9 cellular contexts compared by ENCODE assay signal in the genomic region with DNA sequence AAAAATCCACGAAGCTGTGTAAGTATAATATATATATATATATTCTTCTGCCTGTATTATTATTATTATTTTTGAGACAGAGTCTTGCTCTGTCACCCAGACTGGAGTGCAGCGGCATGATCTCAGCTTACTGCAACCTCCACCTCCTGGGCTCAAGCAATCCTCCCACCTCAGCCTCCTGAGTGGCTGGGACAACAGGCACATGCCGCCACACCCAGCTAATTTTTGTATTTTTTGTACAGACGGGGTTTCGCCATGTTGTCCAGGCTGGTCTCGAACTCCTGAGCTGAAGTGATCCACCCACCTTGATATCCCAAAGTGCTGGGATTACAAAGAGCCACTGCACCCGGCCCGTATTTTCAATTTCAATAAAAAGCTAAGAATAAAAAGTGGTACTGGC. TPM values are rescaled to one million over a fixed set of nuclear protein-coding genes. Genes with fewer than 3 reads are reported as not detected.
A peak's percentile ranks its signal among the peaks of the same experiment; 100 is the strongest.
DNase-seq lines count a peak whose midpoint lies in the region; ATAC-seq and TF ChIP-seq lines count a peak whose summit lies in the region.
"Not testable (repeated sequence)": the region's sequence is repeated elsewhere in the genome, so short reads cannot be mapped to it uniquely, and the experiment has no call there.
"Had no signal": no experiment of that assay in that cellular context is flagged by ENCODE, and none has a peak within 500 bp of the region (broad histone marks: within the 10 kb centered on the region; RNA-seq: fewer than 3 reads in every experiment).

No MANE protein-coding gene starts in this region.

- H3K27ac ChIP-seq in HCT116 (ENCODE audit: low read depth, low read length) (peak overlapping the region; percentile 95), SK-N-MC (0 out of 2 replicates have a peak overlapping the region, but pooled peaks have one; percentile 50), right atrium auricular region (peak overlapping the region; percentile 99 to 100)

- peaks cover 14% of the 10 kb centered on the region; the same call in 1 of the 2 replicates for H4K20me1 ChIP-seq in HCT116 (ENCODE audit: insufficient read depth)

- peak overlapping the region; percentile 95 for H3K4me3 ChIP-seq in AG04449 (ENCODE audit: low read depth, low read length)
- H3K4me3 ChIP-seq in HCT116 (replicated peaks in 1 of 2; ENCODE audit: low read depth in 1 of 2, low read length in 2 of 2): not testable (repeated sequence)
- H3K4me3 ChIP-seq in SK-N-MC: peak overlapping the region; percentile 93
- peak overlapping the region; percentile 76 to 79 for H3K4me3 ChIP-seq in right atrium auricular region

- RAD21 ChIA-PET in HCT116 (lab: Charles Lee; ENCODE audit: low non-redundant PET in 1 of 2, low total read pairs in 2 of 2, uncharacterized antibody in 2 of 2, unreplicated experiment in 2 of 2): not testable (repeated sequence)

- H3K79me2 ChIP-seq in HCT116 (ENCODE audit: insufficient read depth, low read length): peaks cover 76% of the 10 kb centered on the region

- H3K9me3 Mint-ChIP-seq in activated naive CD4-positive, alpha-beta T cell treated with anti-CD3 and anti-CD28 coated beads, Interleukin-2, amount 50 U/mL, for 72 hours; dendritic cell treated with granulocyte-macrophage colony-stimulating factor and Interleukin-4, amounts not matched to agents 40 ng/mL and 50 ng/mL, for 4 days; natural killer cell; stimulated activated effector memory CD8-positive, alpha-beta T cell treated with anti-CD3 and anti-CD28 coated beads, Interleukin-12 subunit alpha, Interleukin-12 subunit beta, amount 100 ng/mL, for 72 hours: not testable (repeated sequence)

- H3K9ac ChIP-seq in HCT116 (ENCODE audit: low read length): peak overlapping the region; percentile 85; the same call in 1 of the 2 replicates
- peak overlapping the region; percentile 83 for H3K9ac ChIP-seq in SK-N-MC (ENCODE audit: insufficient read length)

- peaks cover 20 to 45% of the 10 kb centered on the region in 2 experiments; a peak in 3 of 4 replicates for H3K36me3 ChIP-seq in HCT116 (ENCODE audit: control insufficient read depth in 1 of 2, insufficient read depth in 2 of 2, low read length in 2 of 2)
- H3K36me3 ChIP-seq in SK-N-MC (ENCODE audit: insufficient read depth, low read length): peaks cover 30% of the 10 kb centered on the region; the same call in 1 of the 2 replicates
- H3K36me3 ChIP-seq in right atrium auricular region: peaks cover 42% of the 10 kb centered on the region

- TF ChIP-seq CTCF in AG04449 (IDR thresholded peaks at IDR 0.05; ENCODE audit: insufficient read depth, low read length, missing control alignments); HCT116 (IDR thresholded peaks at IDR 0.05 in 2 of 3, conservative IDR thresholded peaks at IDR 0.05 in 1 of 3; ENCODE audit: borderline replicate concordance in 1 of 3, insufficient read depth in 1 of 3, low read depth in 2 of 3, low read length in 2 of 3); right atrium auricular region (IDR thresholded peaks at IDR 0.05); natural killer cell (IDR thresholded peaks at IDR 0.05): not testable (repeated sequence)

- CTCF ChIA-PET in AG04449 (lab: Yijun Ruan, JAX): interaction anchor here (1.1 to 3.5 kb wide), 8 partner anchors 11 to 114 kb away, joined by 3 to 12 read pairs (median 5); a partner anchor contains a TSS
- CTCF ChIA-PET in HCT116 (lab: Charles Lee): not testable (repeated sequence)

- not testable (repeated sequence) for H3K27me3 Mint-ChIP-seq in dendritic cell treated with granulocyte-macrophage colony-stimulating factor and Interleukin-4, amounts not matched to agents 40 ng/mL and 50 ng/mL, for 4 days; natural killer cell (ENCODE audit: low read depth in 2 of 2)

- POLR2A ChIA-PET in AG04449 (lab: Yijun Ruan, JAX) (interaction anchor here (1.0 to 1.1 kb wide), 2 partner anchors 10 to 20 kb away, joined by 3 to 4 read pairs; a partner anchor contains a TSS), HCT116 (lab: Charles Lee) (interaction anchor here (1.0 kb wide), 1 partner anchor 20 kb away, joined by 3 read pairs; a partner anchor contains a TSS)

- not testable (repeated sequence) for BruUV-seq in HCT116 (replicated peaks; lab: Mats Ljungman, UMichigan)

- intact Hi-C loops in HCT116 (cut with micrococcal nuclease): not testable (repeated sequence)
- intact Hi-C loops in dendritic cell treated with granulocyte-macrophage colony-stimulating factor and Interleukin-4, amounts not matched to agents 40 ng/mL and 50 ng/mL, for 4 days (cut with micrococcal nuclease): loop anchor here (5.0 kb wide), 1 partner anchor 48 kb away; a partner anchor contains a TSS
- intact Hi-C loops in natural killer cell (cut with micrococcal nuclease): loop anchor here (5.0 kb wide), 2 partner anchors 187 to 573 kb away; a partner anchor contains a TSS

- peaks cover 22 to 33% of the 10 kb centered on the region in 2 experiments for H3K4me1 ChIP-seq in HCT116 (ENCODE audit: control insufficient read depth in 1 of 2, insufficient read depth in 2 of 2, low read length in 2 of 2)
- H3K4me1 ChIP-seq in right atrium auricular region: peaks cover 0 to 71% of the 10 kb centered on the region in 2 donors

- TF ChIP-seq RAD21 in HCT116 (IDR thresholded peaks at IDR 0.05; ENCODE audit: low read depth): not testable (repeated sequence)

- not testable (repeated sequence) for ATAC-seq in HCT116; activated naive CD4-positive, alpha-beta T cell treated with anti-CD3 and anti-CD28 coated beads, Interleukin-2, amount 50 U/mL, for 72 hours; natural killer cell; stimulated activated effector memory CD8-positive, alpha-beta T cell treated with anti-CD3 and anti-CD28 coated beads, Interleukin-12 subunit alpha, Interleukin-12 subunit beta, amount 100 ng/mL, for 72 hours

- H3K36me3 Mint-ChIP-seq in activated naive CD4-positive, alpha-beta T cell treated with anti-CD3 and anti-CD28 coated beads, Interleukin-2, amount 50 U/mL, for 72 hours: peaks cover 24 to 32% of the 10 kb centered on the region in 2 donors
- H3K36me3 Mint-ChIP-seq in dendritic cell treated with granulocyte-macrophage colony-stimulating factor and Interleukin-4, amounts not matched to agents 40 ng/mL and 50 ng/mL, for 4 days (ENCODE audit: low read depth): peaks cover 70% of the 10 kb centered on the region
- not testable (repeated sequence) for H3K36me3 Mint-ChIP-seq in natural killer cell
- H3K36me3 Mint-ChIP-seq in stimulated activated effector memory CD8-positive, alpha-beta T cell treated with anti-CD3 and anti-CD28 coated beads, Interleukin-12 subunit alpha, Interleukin-12 subunit beta, amount 100 ng/mL, for 72 hours: peaks cover 72% of the 10 kb centered on the region

- not testable (repeated sequence) for H2AFZ ChIP-seq in HCT116 (ENCODE audit: low read depth, low read length, poor library complexity, severe bottlenecking)

- not testable (repeated sequence) for DNase-seq in AG04449 (ENCODE audit: low read depth, low spot score); HCT116 (ENCODE audit: low read depth, low spot score); SK-N-MC (ENCODE audit: low read depth, low spot score); activated naive CD4-positive, alpha-beta T cell treated with anti-CD3 and anti-CD28 coated beads, Interleukin-2, amount 50 U/mL, for 72 hours (ENCODE audit: low spot score in 2 of 2); right atrium auricular region (ENCODE audit: low spot score); natural killer cell; stimulated activated effector memory CD8-positive, alpha-beta T cell treated with anti-CD3 and anti-CD28 coated beads, Interleukin-12 subunit alpha, Interleukin-12 subunit beta, amount 100 ng/mL, for 72 hours (ENCODE audit: low spot score in 2 of 2)

- H3K4me2 ChIP-seq in HCT116 (ENCODE audit: low read length): peak overlapping the region; percentile 86

- H3K9me2 ChIP-seq in HCT116 (ENCODE audit: insufficient read depth): not testable (repeated sequence)

- not testable (repeated sequence) for H3K9me3 ChIP-seq in HCT116 (ENCODE audit: control insufficient read depth in 1 of 2, insufficient read depth in 1 of 2, low read depth in 1 of 2, low read length in 2 of 2); SK-N-MC (ENCODE audit: low read depth, low read length); right atrium auricular region

- H3K4me1 Mint-ChIP-seq in dendritic cell treated with granulocyte-macrophage colony-stimulating factor and Interleukin-4, amounts not matched to agents 40 ng/mL and 50 ng/mL, for 4 days (ENCODE audit: low read depth): peaks cover 67% of the 10 kb centered on the region
- peaks cover 50 to 52% of the 10 kb centered on the region in 2 donors for H3K4me1 Mint-ChIP-seq in natural killer cell
- H3K4me1 Mint-ChIP-seq in stimulated activated effector memory CD8-positive, alpha-beta T cell treated with anti-CD3 and anti-CD28 coated beads, Interleukin-12 subunit alpha, Interleukin-12 subunit beta, amount 100 ng/mL, for 72 hours: peaks cover 32% of the 10 kb centered on the region

- peak overlapping the region; percentile 92 for H3K4me3 Mint-ChIP-seq in dendritic cell treated with granulocyte-macrophage colony-stimulating factor and Interleukin-4, amounts not matched to agents 40 ng/mL and 50 ng/mL, for 4 days
- peak overlapping the region; percentile 98 for H3K4me3 Mint-ChIP-seq in natural killer cell
- H3K4me3 Mint-ChIP-seq in stimulated activated effector memory CD8-positive, alpha-beta T cell treated with anti-CD3 and anti-CD28 coated beads, Interleukin-12 subunit alpha, Interleukin-12 subunit beta, amount 100 ng/mL, for 72 hours: peak overlapping the region; percentile 95

- H3K27ac Mint-ChIP-seq in activated naive CD4-positive, alpha-beta T cell treated with anti-CD3 and anti-CD28 coated beads, Interleukin-2, amount 50 U/mL, for 72 hours: peak overlapping the region; percentile 89 to 97
- peak overlapping the region; percentile 98 for H3K27ac Mint-ChIP-seq in dendritic cell treated with granulocyte-macrophage colony-stimulating factor and Interleukin-4, amounts not matched to agents 40 ng/mL and 50 ng/mL, for 4 days
- peak overlapping the region; percentile 93 to 99 for H3K27ac Mint-ChIP-seq in natural killer cell
- H3K27ac Mint-ChIP-seq in stimulated activated effector memory CD8-positive, alpha-beta T cell treated with anti-CD3 and anti-CD28 coated beads, Interleukin-12 subunit alpha, Interleukin-12 subunit beta, amount 100 ng/mL, for 72 hours: peak overlapping the region; percentile 98

- TF ChIP-seq POLR2A in HCT116 (IDR thresholded peaks at IDR 0.05; ENCODE audit: borderline replicate concordance, extremely low read depth, insufficient read depth, insufficient read length): not testable (repeated sequence)

- not testable (repeated sequence) for H3K27me3 ChIP-seq in HCT116 (ENCODE audit: insufficient read depth, low read length); right atrium auricular region

RNA-seq across cellular contexts. Expression of a gene that starts 2.7 kb away (rescaled TPM):
- total RNA-seq in HCT116 (2021; ENCODE audit: unreplicated experiment) (27.5 TPM), right atrium auricular region (10 to 100 TPM; 61.6 to 83.0 TPM), natural killer cell (10 to 100 TPM; 23.5 to 37.8 (median 28.9) TPM)
- polyA plus RNA-seq in HCT116 (2012): 15.5 and 32.6 TPM in 2 replicates
- total RNA-seq in activated naive CD4-positive, alpha-beta T cell treated with anti-CD3 and anti-CD28 coated beads, Interleukin-2, amount 50 U/mL, for 72 hours: 10 to 100 TPM; 22.9 to 38.9 TPM

RNA-seq across cellular contexts. Expression of a gene that starts 13.5 kb away (rescaled TPM):
- 25.8 TPM for total RNA-seq in HCT116 (2021; ENCODE audit: unreplicated experiment)
- polyA plus RNA-seq in HCT116 (2012): 10.6 and 13.7 TPM in 2 replicates
- 10 to 100 TPM; 15.5 to 33.4 TPM for total RNA-seq in activated naive CD4-positive, alpha-beta T cell treated with anti-CD3 and anti-CD28 coated beads, Interleukin-2, amount 50 U/mL, for 72 hours
- total RNA-seq in right atrium auricular region: 1 to 10 TPM; 5.0 to 8.1 TPM
- 10 to 100 TPM in 2 of 3 donors, 1 to 10 TPM in 1; 7.3 to 14.2 (median 10.9) TPM for total RNA-seq in natural killer cell

RNA-seq across cellular contexts. Expression of a gene that starts 20.2 kb away (rescaled TPM):
- 41.9 TPM for total RNA-seq in HCT116 (2021; ENCODE audit: unreplicated experiment)
- polyA plus RNA-seq in HCT116 (2012): 40.3 and 43.8 TPM in 2 replicates
- 10 to 100 TPM; 22.8 to 25.8 TPM for total RNA-seq in activated naive CD4-positive, alpha-beta T cell treated with anti-CD3 and anti-CD28 coated beads, Interleukin-2, amount 50 U/mL, for 72 hours
- 1 to 10 TPM; 4.0 to 9.0 TPM for total RNA-seq in right atrium auricular region
- 10 to 100 TPM; 45.6 to 56.4 (median 54.0) TPM for total RNA-seq in natural killer cell

RNA-seq across cellular contexts. Expression of a gene that starts 24.7 kb away (rescaled TPM):
- total RNA-seq in HCT116 (2021; ENCODE audit: unreplicated experiment): 23.1 TPM
- polyA plus RNA-seq in HCT116 (2012): 26.1 and 26.2 TPM in 2 replicates
- total RNA-seq in activated naive CD4-positive, alpha-beta T cell treated with anti-CD3 and anti-CD28 coated beads, Interleukin-2, amount 50 U/mL, for 72 hours: 10 to 100 TPM; 20.2 to 52.6 TPM
- 10 to 100 TPM; 14.6 to 21.4 TPM for total RNA-seq in right atrium auricular region
- 10 to 100 TPM; 11.7 to 23.4 (median 23.1) TPM for total RNA-seq in natural killer cell

RNA-seq across cellular contexts. Expression of a gene that starts 44.9 kb away (rescaled TPM):
- total RNA-seq in HCT116 (2021; ENCODE audit: unreplicated experiment) (not detected), right atrium auricular region (not detected), natural killer cell (not detected)
- 0.10 and 0.12 TPM in 2 replicates for polyA plus RNA-seq in HCT116 (2012)
- total RNA-seq in activated naive CD4-positive, alpha-beta T cell treated with anti-CD3 and anti-CD28 coated beads, Interleukin-2, amount 50 U/mL, for 72 hours: not detected
- total RNA-seq: SK-MEL-5 had no signal
